Comparison of ENCODE assay signal across 9 cellular contexts in the genomic region with DNA sequence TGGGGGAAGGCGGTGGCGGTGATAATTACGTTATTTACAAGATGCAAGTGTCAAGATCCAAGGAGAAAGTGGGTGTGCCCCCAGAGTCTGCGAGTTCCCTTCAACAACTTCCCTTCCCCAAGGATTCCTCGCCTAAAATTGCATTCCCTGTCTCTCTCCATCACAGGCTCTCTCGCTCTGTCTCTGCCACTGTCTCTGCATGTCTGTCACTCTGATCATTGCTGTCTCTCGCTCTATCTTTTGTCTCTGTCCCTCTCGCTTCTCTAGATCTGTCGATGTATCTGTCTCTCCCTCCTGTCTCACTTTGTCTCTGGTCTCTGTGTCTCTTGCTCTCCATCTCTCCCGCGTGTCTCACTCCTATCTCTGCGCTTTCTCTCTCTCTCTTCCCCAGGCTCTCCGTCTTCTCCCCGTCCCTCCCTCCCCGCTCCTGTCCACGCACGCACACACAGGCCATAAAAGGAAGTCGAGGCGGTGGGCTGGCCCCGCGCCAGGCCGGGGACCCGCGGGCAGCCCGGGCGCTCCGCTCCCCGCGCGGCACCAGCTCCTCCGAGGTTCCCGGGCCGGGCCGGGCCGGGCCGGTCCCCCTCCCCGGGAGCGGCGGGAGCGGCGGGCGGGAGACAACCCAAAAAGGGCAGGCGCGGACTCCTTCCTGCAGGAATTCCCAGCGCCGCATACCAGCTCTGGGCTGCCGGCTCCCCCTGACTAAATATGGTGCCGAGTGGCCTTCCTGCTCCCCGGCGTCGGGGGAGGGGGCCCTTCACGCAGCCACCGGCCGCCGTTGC. TPM values are rescaled to one million over a fixed set of nuclear protein-coding genes. Genes with fewer than 3 reads are reported as not detected.
DNase-seq lines count a peak whose midpoint lies in the region; ATAC-seq and TF ChIP-seq lines count a peak whose summit lies in the region.
"Had no signal": no experiment of that assay in that cellular context is flagged by ENCODE, and none has a peak within 500 bp of the region (broad histone marks: within the 10 kb centered on the region; RNA-seq: fewer than 3 reads in every experiment).

No MANE protein-coding gene starts in this region.

- no peak overlapping the region for H3K27ac Mint-ChIP-seq in naive thymus-derived CD4-positive, alpha-beta T cell

- 2% methylated on average over 42 to 55 of the region's 55 CpGs for WGBS in esophagus, 2 donors

- peak; percentile 38 for DNase-seq in NCI-H69 (lab: John Stamatoyannopoulos, UW)
- DNase-seq in naive thymus-derived CD4-positive, alpha-beta T cell, result no peak
- DNase-seq in DMS79 (lab: John Stamatoyannopoulos, UW), result no peak
- DNase-seq in NCI-H2196 (lab: John Stamatoyannopoulos, UW; ENCODE audit: unreplicated experiment), result no peak

- H3K36me3 ChIP-seq in BLaER1 (no peaks in the 10 kb centered on the region), esophagus (ENCODE audit: control insufficient read depth in 2 of 2, insufficient read depth in 2 of 2, low read length in 1 of 2) (no peaks in the 10 kb centered on the region)
- H3K36me3 ChIP-seq in naive thymus-derived CD4-positive, alpha-beta T cell (ENCODE audit: control insufficient read depth in 2 of 3, insufficient read depth in 3 of 3, low read length in 3 of 3), result no peaks in the 10 kb centered on the region

- H3K4me3 ChIP-seq in BLaER1 (peak overlapping the region; percentile 62; the same call in 1 of the 2 replicates), esophagus (ENCODE audit: low read depth in 1 of 2, low read length in 2 of 2) (peak overlapping the region; percentile 38 to 41)
- no peak overlapping the region for H3K4me3 ChIP-seq in naive thymus-derived CD4-positive, alpha-beta T cell (ENCODE audit: low read length)

- no peaks in the 10 kb centered on the region for H3K9me3 ChIP-seq in BLaER1
- H3K9me3 ChIP-seq in esophagus (ENCODE audit: control insufficient read depth in 2 of 2, insufficient read depth in 1 of 2, low read depth in 1 of 2, low read length in 1 of 2), result no peaks in the 10 kb centered on the region
- no peaks in the 10 kb centered on the region for H3K9me3 ChIP-seq in naive thymus-derived CD4-positive, alpha-beta T cell (ENCODE audit: control insufficient read depth in 2 of 3, low read length in 3 of 3)

- H3K27me3 Mint-ChIP-seq in naive thymus-derived CD4-positive, alpha-beta T cell, result peaks cover 26 to 49% (median 31%) of the 10 kb centered on the region in 5 donors

- H3K4me1 Mint-ChIP-seq in naive thymus-derived CD4-positive, alpha-beta T cell, result peaks cover 6 to 12% (median 8%) of the 10 kb centered on the region in 7 donors

- peak overlapping the region in 9 of 10 donors; percentile 30 to 84 (median 52) for H3K4me3 Mint-ChIP-seq in naive thymus-derived CD4-positive, alpha-beta T cell

- H3K9ac ChIP-seq in BLaER1, result no peak overlapping the region

- peaks cover 60% of the 10 kb centered on the region for H3K27me3 ChIP-seq in BLaER1
- H3K27me3 ChIP-seq in esophagus (ENCODE audit: control insufficient read depth in 1 of 2, insufficient read depth in 2 of 2, low read length in 2 of 2), result peaks cover 0 to 10% of the 10 kb centered on the region in 2 donors
- peaks cover 0 to 12% of the 10 kb centered on the region in 2 donors for H3K27me3 ChIP-seq in naive thymus-derived CD4-positive, alpha-beta T cell (ENCODE audit: control insufficient read depth in 2 of 2, insufficient read depth in 2 of 2, low read length in 2 of 2)

- POLR2A ChIA-PET in naive thymus-derived CD4-positive, alpha-beta T cell (lab: Charles Lee), result no interaction called here

- H3K4me2 ChIP-seq in BLaER1, result peak overlapping the region; percentile 95

- CTCF ChIA-PET in naive thymus-derived CD4-positive, alpha-beta T cell (lab: Charles Lee), result interaction anchor here (0.6 kb wide), 1 partner anchor 838 kb away, joined by 3 read pairs; no protein-coding TSS in a partner anchor

- peaks cover 0 to 4% (median 3%) of the 10 kb centered on the region in 5 donors for H3K36me3 Mint-ChIP-seq in naive thymus-derived CD4-positive, alpha-beta T cell

- intact Hi-C loops in naive thymus-derived CD4-positive, alpha-beta T cell (cut with micrococcal nuclease), result no loop called here

- H4K20me1 ChIP-seq in BLaER1, result peaks cover 21% of the 10 kb centered on the region

- no peaks in the 10 kb centered on the region for H3K9me3 Mint-ChIP-seq in naive thymus-derived CD4-positive, alpha-beta T cell

- TF ChIP-seq POLR2A in GM18505 (IDR thresholded peaks at IDR 0.05; ENCODE audit: borderline replicate concordance, extremely low read depth, insufficient read depth, insufficient read length), result no peak

- no peak overlapping the region for H3K27ac ChIP-seq in BLaER1
- peak overlapping the region; percentile 74 to 86 for H3K27ac ChIP-seq in esophagus (ENCODE audit: low read depth in 2 of 2, low read length in 1 of 2)
- H3K27ac ChIP-seq in naive thymus-derived CD4-positive, alpha-beta T cell (ENCODE audit: low read depth, low read length), result no peak overlapping the region

- ATAC-seq in naive thymus-derived CD4-positive, alpha-beta T cell, result no peak
- no peak for ATAC-seq in HG03025 (IDR thresholded peaks at IDR 0.05; ENCODE audit: low FRiP score, unreplicated experiment)
- ATAC-seq in GM18505 (IDR thresholded peaks at IDR 0.05; ENCODE audit: unreplicated experiment), result no peak
- ATAC-seq: HCT116 had no signal

- peaks cover 35% of the 10 kb centered on the region for H3K4me1 ChIP-seq in BLaER1
- peaks cover 0 to 3% of the 10 kb centered on the region in 2 donors for H3K4me1 ChIP-seq in esophagus (ENCODE audit: control insufficient read depth in 2 of 2, insufficient read depth in 2 of 2, low read length in 1 of 2)
- H3K4me1 ChIP-seq in naive thymus-derived CD4-positive, alpha-beta T cell (ENCODE audit: control insufficient read depth in 2 of 2, insufficient read depth in 2 of 2, low read length in 2 of 2), result no peaks in the 10 kb centered on the region

RNA-seq across cellular contexts. Expression of gene MYH11, which starts 1.1 kb away (rescaled TPM):
- 100 to 1,000 TPM; 120 to 421 TPM for polyA plus RNA-seq in esophagus
- total RNA-seq in naive thymus-derived CD4-positive, alpha-beta T cell, result under 1 TPM in 1 of 5 experiments, not detected in 4; 0.05 TPM
- polyA plus RNA-seq in naive thymus-derived CD4-positive, alpha-beta T cell, result 1 to 10 TPM in 1 of 2 donors, under 1 TPM in 1; 0.39 to 2.2 TPM

RNA-seq across cellular contexts. Expression of gene CEP20, which starts 30.4 kb away (rescaled TPM):
- 10 to 100 TPM; 17.6 to 25.6 TPM for polyA plus RNA-seq in esophagus
- total RNA-seq in naive thymus-derived CD4-positive, alpha-beta T cell, result 10 to 100 TPM; 15.4 to 34.6 (median 27.8) TPM
- 10 to 100 TPM; 18.5 to 34.9 TPM for polyA plus RNA-seq in naive thymus-derived CD4-positive, alpha-beta T cell

Comparison
In these comparisons a context has a peak if more than half of its experiments do, and no peak if none do; other contexts are left out.
1. H3K27ac ChIP-seq: peak in esophagus (2 of 2); none in BLaER1 (single experiment) and naive thymus-derived CD4-positive, alpha-beta T cell (single experiment).
2. RNA of gene MYH11, which starts 1.1 kb away (polyA plus RNA-seq): 120 to 421 TPM in esophagus; 0.39 to 2.2 TPM in naive thymus-derived CD4-positive, alpha-beta T cell; every median in the first group is over 10 times any median in the second.